16 cellular contexts compared by ENCODE assay signal in genomic region chr15:81278306-81279029, GRCh38. TPM values are rescaled to one million over a fixed set of nuclear protein-coding genes. Genes with fewer than 3 reads are reported as not detected.
DNase-seq lines count a peak whose midpoint lies in the region; ATAC-seq and TF ChIP-seq lines count a peak whose summit lies in the region.
"Had no signal": no experiment of that assay in that cellular context is flagged by ENCODE, and none has a peak within 500 bp of the region (broad histone marks: within the 10 kb centered on the region; RNA-seq: fewer than 3 reads in every experiment).

No MANE protein-coding gene starts in this region.

- no peaks in the 10 kb centered on the region for H3K36me3 ChIP-seq in liver (ENCODE audit: control insufficient read depth in 4 of 4, insufficient read depth in 3 of 4, low read depth in 1 of 4, low read length in 3 of 4)
- peaks cover 0 to 28% of the 10 kb centered on the region in 2 donors for H3K36me3 ChIP-seq in gastroesophageal sphincter
- H3K36me3 ChIP-seq: HAP-1 had no signal

- no peak overlapping the region for H3K4me3 Mint-ChIP-seq in T-cell
- H3K4me3 Mint-ChIP-seq: B cell; CD4-positive, alpha-beta T cell had no signal

- TF ChIP-seq POLR2A in gastroesophageal sphincter (IDR thresholded peaks at IDR 0.05), result no peak

- no peak for TF ChIP-seq EP300 in gastroesophageal sphincter (IDR thresholded peaks at IDR 0.05)

- peaks cover 10 to 50% (median 41%) of the 10 kb centered on the region in 4 donors for H3K4me1 ChIP-seq in liver (ENCODE audit: control insufficient read depth in 4 of 4, insufficient read depth in 4 of 4, low read length in 3 of 4)
- peaks cover 0 to 24% (median 11%) of the 10 kb centered on the region in 3 donors for H3K4me1 ChIP-seq in gastroesophageal sphincter
- H3K4me1 ChIP-seq: HAP-1 had no signal

- peak; percentile 40 for DNase-seq in activated CD8-positive, alpha-beta memory T cell treated with anti-CD3 and anti-CD28 coated beads, Interleukin-2, amount 50 U/mL, for 48 hours
- DNase-seq in activated CD8-positive, alpha-beta memory T cell treated with anti-CD3 and anti-CD28 coated beads, Interleukin-2, amount 50 U/mL, for 4 hours, result no peak
- no peak for DNase-seq in T-cell
- peak; percentile 8 for DNase-seq in stimulated activated CD8-positive, alpha-beta memory T cell treated with anti-CD3 and anti-CD28 coated beads, Interleukin-4, amount 100 ng/mL, for 48 hours
- DNase-seq: 8988T; C1 segment of cervical spinal cord; CD4-positive, alpha-beta T cell; DMS79; GOT3 had no signal

- H3K27me3 ChIP-seq in liver (ENCODE audit: control insufficient read depth in 4 of 4, insufficient read depth in 4 of 4, low read length in 3 of 4), result no peaks in the 10 kb centered on the region
- H3K27me3 ChIP-seq in gastroesophageal sphincter, result no peaks in the 10 kb centered on the region

- 64% methylated on average over 6 of the region's 6 CpGs for WGBS in liver
- WGBS in gastroesophageal sphincter (ENCODE audit: low coverage in 1 of 2), 2 donors, result 90 to 92% methylated on average over 2 to 6 of the region's 6 CpGs

- H3K27me3 Mint-ChIP-seq in T-cell, result no peaks in the 10 kb centered on the region
- H3K27me3 Mint-ChIP-seq: B cell; CD4-positive, alpha-beta T cell had no signal

- CTCF ChIA-PET in T-cell (lab: Charles Lee), result interaction anchor here (0.6 to 2.5 kb wide), 5 partner anchors 12 to 121 kb away, joined by 3 to 16 read pairs (median 5); no protein-coding TSS in a partner anchor

- TF ChIP-seq RAD21 in liver (IDR thresholded peaks at IDR 0.05), result peak; percentile 33 to 43

- ATAC-seq in T-cell (replicated peaks in 1 of 4), result no peak
- ATAC-seq in gastroesophageal sphincter, result no peak
- no peak for ATAC-seq in HG03439 (IDR thresholded peaks at IDR 0.05; ENCODE audit: unreplicated experiment)
- ATAC-seq in HG03432 (IDR thresholded peaks at IDR 0.05; ENCODE audit: unreplicated experiment), result no peak

- peaks cover 6% of the 10 kb centered on the region for H3K36me3 Mint-ChIP-seq in T-cell

- no peak overlapping the region for H3K9ac ChIP-seq in liver (ENCODE audit: low read depth in 1 of 2, low read length in 2 of 2)

- H3K4me3 ChIP-seq in liver (ENCODE audit: low read depth in 1 of 3, low read length in 3 of 3), result no peak overlapping the region
- H3K4me3 ChIP-seq in gastroesophageal sphincter, result no peak overlapping the region
- H3K4me3 ChIP-seq: HAP-1 had no signal

- peaks cover 71 to 72% (median 72%) of the 10 kb centered on the region in 3 donors for H3K4me1 Mint-ChIP-seq in T-cell

- TF ChIP-seq CTCF in liver (IDR thresholded peaks at IDR 0.05; ENCODE audit: low read depth, low read length, missing input control), result no peak
- no peak for TF ChIP-seq CTCF in gastroesophageal sphincter (IDR thresholded peaks at IDR 0.05)

- H3K9me3 Mint-ChIP-seq in T-cell, result peaks cover 3 to 7% (median 7%) of the 10 kb centered on the region in 3 donors

- H3K27ac ChIP-seq in liver (ENCODE audit: low read depth in 1 of 2, low read length in 2 of 2) (no peak overlapping the region), gastroesophageal sphincter (no peak overlapping the region)

- peak overlapping the region; percentile 33 to 50 for H3K27ac Mint-ChIP-seq in T-cell
- H3K27ac Mint-ChIP-seq: B cell; CD4-positive, alpha-beta T cell had no signal

- H3K9me3 ChIP-seq in liver (ENCODE audit: control insufficient read depth in 4 of 4, low read length in 3 of 4), result no peaks in the 10 kb centered on the region
- peaks cover 0 to 8% (median 0%) of the 10 kb centered on the region in 3 donors for H3K9me3 ChIP-seq in gastroesophageal sphincter
- H3K9me3 ChIP-seq: HAP-1 had no signal

- POLR2A ChIA-PET in T-cell (lab: Charles Lee), result interaction anchor here in 1 of 2 donors (1.1 kb wide), 1 partner anchor 43 kb away, joined by 3 read pairs; no protein-coding TSS in a partner anchor

TF ChIP-seq in liver, 16 proteins besides CTCF, POLR2A, EP300 and RAD21:
- TF ChIP-seq YY1 (IDR thresholded peaks at IDR 0.05) (peak; percentile 77), JUND (IDR thresholded peaks at IDR 0.05) (peak in 1 of 2 donors; percentile 73), MAX (IDR thresholded peaks at IDR 0.05) (peak; percentile 44), REST (IDR thresholded peaks at IDR 0.05) (no peak), SP1 (IDR thresholded peaks at IDR 0.05) (peak; percentile 29), NR2F2 (IDR thresholded peaks at IDR 0.05) (no peak), RXRA (IDR thresholded peaks at IDR 0.05) (peak; percentile 61 to 82), HNF4A (conservative IDR thresholded peaks at IDR 0.05) (peak; percentile 67 to 78), TAF1 (conservative IDR thresholded peaks at IDR 0.05) (no peak), HNF4G (IDR thresholded peaks at IDR 0.05) (no peak), EGR1 (IDR thresholded peaks at IDR 0.05; ENCODE audit: low read depth in 2 of 2) (no peak), ZBTB33 (IDR thresholded peaks at IDR 0.05) (peak; percentile 61), ATF3 (IDR thresholded peaks at IDR 0.05) (peak; percentile 75)

RNA-seq across cellular contexts. Expression of gene STARD5, which starts 45.5 kb away (rescaled TPM):
- total RNA-seq in T-cell (1 to 10 TPM; 5.8 to 8.5 (median 7.3) TPM), liver (10 to 100 TPM in 1 of 2 donors, 1 to 10 TPM in 1; 1.1 to 45.3 TPM), gastroesophageal sphincter (1 to 10 TPM; 1.3 to 6.7 (median 4.1) TPM)
- polyA plus RNA-seq in liver, result 10 to 100 TPM; 26.1 to 47.0 TPM
- total RNA-seq: G401 had no signal

Comparison
In these comparisons a context has a peak if more than half of its experiments do, and no peak if none do; other contexts are left out.
1. DNase-seq: peak in activated CD8-positive, alpha-beta memory T cell treated with anti-CD3 and anti-CD28 coated beads, Interleukin-2, amount 50 U/mL, for 48 hours (single experiment) and stimulated activated CD8-positive, alpha-beta memory T cell treated with anti-CD3 and anti-CD28 coated beads, Interleukin-4, amount 100 ng/mL, for 48 hours (single experiment); none in activated CD8-positive, alpha-beta memory T cell treated with anti-CD3 and anti-CD28 coated beads, Interleukin-2, amount 50 U/mL, for 4 hours (single experiment) and T-cell (0 of 34).